In the genomic region with DNA sequence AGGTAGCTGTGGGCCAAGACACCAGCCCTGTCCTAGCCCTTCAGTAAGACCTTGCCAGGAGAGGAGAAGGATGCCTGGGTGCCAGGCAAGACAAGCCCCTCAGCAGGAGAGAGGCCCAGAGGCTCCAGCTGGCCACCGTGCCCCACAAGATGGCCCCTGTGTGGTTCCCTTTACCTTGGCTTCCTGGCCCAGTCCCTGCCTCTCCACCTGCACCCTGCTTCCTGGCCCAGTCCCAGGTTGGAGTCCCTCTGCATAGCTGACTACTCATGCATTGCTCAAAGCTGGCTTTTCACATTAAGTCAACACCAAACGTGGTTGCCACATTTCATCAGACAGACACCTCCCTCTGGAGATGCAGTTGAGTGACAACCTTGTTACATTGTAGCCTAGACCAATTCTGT, we compare ENCODE assay signal across 13 cellular contexts. TPM values are rescaled to one million over a fixed set of nuclear protein-coding genes. Genes with fewer than 3 reads are reported as not detected.
A peak's percentile ranks its signal among the peaks of the same experiment; 100 is the strongest.
DNase-seq lines count a peak whose midpoint lies in the region; ATAC-seq, FAIRE-seq and TF ChIP-seq lines count a peak whose summit lies in the region.
"Had no signal": no experiment of that assay in that cellular context is flagged by ENCODE, and none has a peak within 500 bp of the region (broad histone marks: within the 10 kb centered on the region; RNA-seq: fewer than 3 reads in every experiment).

No MANE protein-coding gene starts in this region.

- H3K36me3 ChIP-seq in GM12878 (ENCODE audit: control insufficient read depth in 2 of 2, insufficient read depth in 2 of 2, low read length in 1 of 2), result peaks cover 3 to 4% of the 10 kb centered on the region in 2 experiments; a peak in 3 of 4 replicates

- no peaks in the 10 kb centered on the region for H3K9me3 Mint-ChIP-seq in IgD-negative memory B cell
- no peaks in the 10 kb centered on the region for H3K9me3 Mint-ChIP-seq in natural killer cell treated with Interleukin-12 subunit alpha and Interleukin-12 subunit beta and Interleukin-15 and Interleukin-18, amount 100 ng/mL, for 72 hours
- H3K9me3 Mint-ChIP-seq: H9 had no signal

- H3K4me3 ChIP-seq in GM12878, result no peak overlapping the region

- SMC1A ChIA-PET in GM12878 (lab: Charles Lee; ENCODE audit: uncharacterized antibody, unreplicated experiment), result no interaction called here

- DNase-seq in activated CD4-positive, alpha-beta T cell treated with anti-CD3 and anti-CD28 coated beads for 48 hours, result peak; percentile 56
- no peak for DNase-seq in activated CD4-positive, alpha-beta T cell treated with anti-CD3 and anti-CD28 coated beads, Interleukin-2, amount 50 U/mL, for 48 hours
- DNase-seq in GM12878 (ENCODE audit: low read depth, low spot score) (no peak), NCI-H1436 treated with DMSO at 0.1 percent for 48 hours (lab: John Stamatoyannopoulos, UW) (no peak), NCI-H2171 treated with DMSO at 0.1 percent for 48 hours (lab: John Stamatoyannopoulos, UW) (no peak)
- no peak for DNase-seq in natural killer cell treated with Interleukin-12 subunit alpha and Interleukin-12 subunit beta and Interleukin-15 and Interleukin-18, amount 100 ng/mL, for 72 hours (ENCODE audit: low spot score)
- DNase-seq: activated effector memory CD4-positive, alpha-beta T cell treated with Interleukin-2 at 50 U/mL for 16 hours; H9 had no signal

- no peak for TF ChIP-seq POLR2A in GM12878 (IDR thresholded peaks at IDR 0.05; ENCODE audit: low read depth, low read length)

- POLR2A ChIA-PET in GM12878 (lab: Charles Lee), result interaction anchor here (0.5 to 2.7 kb wide), 2 partner anchors 10 to 256 kb away, joined by 10 read pairs; no protein-coding TSS in a partner anchor

- H3K27me3 Mint-ChIP-seq in IgD-negative memory B cell, result no peaks in the 10 kb centered on the region
- no peaks in the 10 kb centered on the region for H3K27me3 Mint-ChIP-seq in natural killer cell treated with Interleukin-12 subunit alpha and Interleukin-12 subunit beta and Interleukin-15 and Interleukin-18, amount 100 ng/mL, for 72 hours

- H3K9me3 ChIP-seq in GM12878 (replicated peaks; ENCODE audit: control insufficient read depth, insufficient read depth, low read length), result peaks cover 1% of the 10 kb centered on the region; the same call in 1 of the 3 replicates

- H3K4me2 ChIP-seq in GM12878 (ENCODE audit: control insufficient read depth, insufficient read depth), result no peak overlapping the region

- RAD21 ChIA-PET in GM12878 (lab: Charles Lee; ENCODE audit: unreplicated experiment), result no interaction called here

- no peaks in the 10 kb centered on the region for H3K79me2 ChIP-seq in GM12878 (ENCODE audit: control insufficient read depth, insufficient read depth, low read length)

- no peak for ATAC-seq in GM12878
- peak in 1 of 2 donors; percentile 19 for ATAC-seq in natural killer cell treated with Interleukin-12 subunit alpha and Interleukin-12 subunit beta and Interleukin-15 and Interleukin-18, amount 100 ng/mL, for 72 hours
- ATAC-seq in HG03378 (IDR thresholded peaks at IDR 0.05; ENCODE audit: unreplicated experiment), result no peak

- 0% methylated on average over 2 of the region's 2 CpGs for WGBS in GM12878 (ENCODE audit: insufficient coverage, insufficient replicate concordance, low lambda C conversion rate, missing lambda C conversion rate)

- H3K4me3 Mint-ChIP-seq in IgD-negative memory B cell, result peak overlapping the region in 2 of 4 donors; percentile 30 to 49
- peak overlapping the region; percentile 67 for H3K4me3 Mint-ChIP-seq in natural killer cell treated with Interleukin-12 subunit alpha and Interleukin-12 subunit beta and Interleukin-15 and Interleukin-18, amount 100 ng/mL, for 72 hours

- intact Hi-C loops in GM12878 (cut with micrococcal nuclease; ENCODE audit: unreplicated experiment), result no loop called here

- peak; percentile 23 for FAIRE-seq in GM12878 (lab: Jason Lieb, UNC)
- FAIRE-seq: endometrium had no signal

- H3K4me1 Mint-ChIP-seq in IgD-negative memory B cell, result peaks cover 10 to 13% (median 10%) of the 10 kb centered on the region in 3 donors
- H3K4me1 Mint-ChIP-seq in natural killer cell treated with Interleukin-12 subunit alpha and Interleukin-12 subunit beta and Interleukin-15 and Interleukin-18, amount 100 ng/mL, for 72 hours (ENCODE audit: low read depth in 2 of 2), result peaks cover 11 to 37% of the 10 kb centered on the region in 2 donors

- H3K27ac Mint-ChIP-seq in IgD-negative memory B cell, result peak overlapping the region; percentile 48 to 84 (median 71)
- H3K27ac Mint-ChIP-seq in natural killer cell treated with Interleukin-12 subunit alpha and Interleukin-12 subunit beta and Interleukin-15 and Interleukin-18, amount 100 ng/mL, for 72 hours, result peak overlapping the region; percentile 25 to 57
- H3K27ac Mint-ChIP-seq: H9 had no signal

- H3K4me1 ChIP-seq in GM12878 (ENCODE audit: control insufficient read depth, insufficient read depth, low read length), result peaks cover 26% of the 10 kb centered on the region

- no peak for TF ChIP-seq EP300 in GM12878 (IDR thresholded peaks at IDR 0.05; ENCODE audit: borderline replicate concordance in 1 of 2, control insufficient read depth in 1 of 2, low read depth in 2 of 2, low read length in 2 of 2)

- H3K27ac ChIP-seq in GM12878 (ENCODE audit: control insufficient read depth, insufficient read depth), result no peak overlapping the region

- in situ Hi-C loops in GM12878 (cut with MboI), result no loop called here

- H4K20me1 ChIP-seq in GM12878 (ENCODE audit: control insufficient read depth, insufficient read depth), result no peaks in the 10 kb centered on the region

- H3K9ac ChIP-seq in GM12878 (ENCODE audit: control insufficient read depth, insufficient read depth, low read length), result no peak overlapping the region

- H3K36me3 Mint-ChIP-seq in IgD-negative memory B cell, result peaks cover 1% of the 10 kb centered on the region
- H3K36me3 Mint-ChIP-seq in natural killer cell treated with Interleukin-12 subunit alpha and Interleukin-12 subunit beta and Interleukin-15 and Interleukin-18, amount 100 ng/mL, for 72 hours, result no peaks in the 10 kb centered on the region

- H2AFZ ChIP-seq in GM12878 (ENCODE audit: control insufficient read depth, low read depth, low read length), result no peak overlapping the region

- H3K27me3 ChIP-seq in GM12878 (replicated peaks in 1 of 2; ENCODE audit: control insufficient read depth in 2 of 2, insufficient read depth in 2 of 2, low read length in 1 of 2), result no peaks in the 10 kb centered on the region

- no peak for TF ChIP-seq RAD21 in GM12878 (IDR thresholded peaks at IDR 0.05; ENCODE audit: insufficient read depth, low read depth, low read length)

- BruUV-seq in GM12878 (replicated peaks; lab: Mats Ljungman, UMichigan), result no TSS peak

- no peak for TF ChIP-seq CTCF in GM12878 (IDR thresholded peaks at IDR 0.05 in 2 of 3, conservative IDR thresholded peaks at IDR 0.05 in 1 of 3; ENCODE audit: control insufficient read depth in 2 of 3, extremely low read depth in 1 of 3, insufficient read depth in 1 of 3, low read depth in 3 of 3, low read length in 3 of 3)

- CTCF ChIA-PET in GM12878 (lab: Yijun Ruan, JAX), result interaction anchor here (6.5 kb wide), 1 partner anchor 10 kb away, joined by 54 read pairs; no protein-coding TSS in a partner anchor

RNA-seq across cellular contexts. Expression of a gene that starts 4.0 kb away (rescaled TPM):
- 4.9 TPM for polyA plus RNA-seq in IgD-negative memory B cell
- total RNA-seq in GM12878 (2013; cell fraction: nucleolus; rRNA removed), result 4.2 and 4.8 TPM in 2 replicates
- 14.8 and 18.1 TPM in 2 replicates for total RNA-seq in GM12878 (2014; rRNA removed)
- 5.9 and 6.0 TPM in 2 replicates for total RNA-seq in GM12878 (2014; rRNA removed; fragmentation: Illumina TruSeq; extraction: Trizol)
- 14.1 and 16.4 TPM in 2 replicates for total RNA-seq in GM12878 (2021)
- polyA plus RNA-seq in GM12878 (2011; ENCODE audit: low read depth), result 5.6 TPM
- 7.4 and 10.5 TPM in 2 replicates for polyA plus RNA-seq in GM12878 (2011; rRNA removed)
- polyA plus RNA-seq in GM12878 (2011; cell fraction: cytosol; rRNA removed), result 12.2 and 16.5 TPM in 2 replicates
- 33.9 and 40.8 TPM in 2 replicates for polyA plus RNA-seq in GM12878 (2011; cell fraction: nucleus; rRNA removed)
- polyA plus RNA-seq in GM12878 (2012), result 11.9 and 13.4 TPM in 2 replicates
- polyA plus RNA-seq in GM12878 (2014; fragmentation: Illumina TruSeq; extraction: Trizol), result 3.4 and 7.2 TPM in 2 replicates
- 1 to 10 TPM; 1.2 to 2.0 TPM for polyA plus RNA-seq in GM12878 (2014; fragmentation: Nextera tagmentation; extraction: Ambion mirVana)
- polyA plus RNA-seq in GM12878 (2014; rRNA removed), result 13.8 and 13.9 TPM in 2 replicates
- 1 to 10 TPM; 3.5 to 5.6 TPM for polyA plus RNA-seq in GM12878 (2016; fragmentation: Nextera tagmentation; extraction: Ambion mirVana)
- polyA minus RNA-seq in GM12878 (2011; rRNA and poly(A)+ RNA removed), result 6.7 and 10.8 TPM in 2 replicates
- 4.5 and 4.8 TPM in 2 replicates for polyA minus RNA-seq in GM12878 (2011; cell fraction: cytosol; rRNA and poly(A)+ RNA removed)
- polyA minus RNA-seq in GM12878 (2011; cell fraction: nucleus; rRNA and poly(A)+ RNA removed), result 5.8 and 8.3 TPM in 2 replicates
- 10 to 100 TPM; 21.3 to 43.6 TPM for total RNA-seq in natural killer cell treated with Interleukin-12 subunit alpha and Interleukin-12 subunit beta and Interleukin-15 and Interleukin-18, amount 100 ng/mL, for 72 hours

RNA-seq across cellular contexts. Expression of a gene that starts 9.7 kb away (rescaled TPM):
- polyA plus RNA-seq in IgD-negative memory B cell (39.0 TPM), GM12878 (2011; rRNA removed) (13.7 and 24.3 TPM in 2 replicates), GM12878 (2014; fragmentation: Illumina TruSeq; extraction: Trizol) (4.8 and 19.7 TPM in 2 replicates), GM12878 (2014; fragmentation: Nextera tagmentation; extraction: Ambion mirVana) (1 to 10 TPM; 2.4 to 9.2 TPM), GM12878 (2014; rRNA removed) (46.4 and 62.0 TPM in 2 replicates), GM12878 (2016; fragmentation: Nextera tagmentation; extraction: Ambion mirVana) (10 to 100 TPM; 55.8 to 57.7 TPM)
- total RNA-seq in GM12878 (2013; cell fraction: nucleolus; rRNA removed), result 8.2 and 9.5 TPM in 2 replicates
- total RNA-seq in GM12878 (2014; rRNA removed) (36.6 and 38.2 TPM in 2 replicates), GM12878 (2014; rRNA removed; fragmentation: Illumina TruSeq; extraction: Trizol) (19.8 and 20.7 TPM in 2 replicates), GM12878 (2021) (46.2 and 46.7 TPM in 2 replicates)
- polyA plus RNA-seq in GM12878 (2011; ENCODE audit: low read depth), result 7.5 TPM
- polyA plus RNA-seq in GM12878 (2011; cell fraction: cytosol; rRNA removed), result 19.6 and 29.9 TPM in 2 replicates
- 22.6 and 24.0 TPM in 2 replicates for polyA plus RNA-seq in GM12878 (2011; cell fraction: nucleus; rRNA removed)
- polyA plus RNA-seq in GM12878 (2012), result 37.0 and 38.1 TPM in 2 replicates
- polyA minus RNA-seq in GM12878 (2011; rRNA and poly(A)+ RNA removed), result 6.9 and 9.4 TPM in 2 replicates
- polyA minus RNA-seq in GM12878 (2011; cell fraction: cytosol; rRNA and poly(A)+ RNA removed), result 13.5 and 13.9 TPM in 2 replicates
- 11.5 and 12.6 TPM in 2 replicates for polyA minus RNA-seq in GM12878 (2011; cell fraction: nucleus; rRNA and poly(A)+ RNA removed)
- 10 to 100 TPM; 31.9 to 41.7 TPM for total RNA-seq in natural killer cell treated with Interleukin-12 subunit alpha and Interleukin-12 subunit beta and Interleukin-15 and Interleukin-18, amount 100 ng/mL, for 72 hours

RNA-seq across cellular contexts. Expression of a gene that starts 12.5 kb away (rescaled TPM):
- polyA plus RNA-seq in IgD-negative memory B cell (not detected), GM12878 (2011; rRNA removed) (0.14 and 0.26 TPM in 2 replicates), GM12878 (2014; fragmentation: Illumina TruSeq; extraction: Trizol) (0.09 TPM in 1 of 2 replicates, not detected in the other), GM12878 (2014; fragmentation: Nextera tagmentation; extraction: Ambion mirVana) (not detected), GM12878 (2014; rRNA removed) (0.46 and 0.76 TPM in 2 replicates), GM12878 (2016; fragmentation: Nextera tagmentation; extraction: Ambion mirVana) (under 1 TPM in 1 of 2 experiments, not detected in 1; 0.14 TPM)
- total RNA-seq in GM12878 (2013; cell fraction: nucleolus; rRNA removed), result 1.9 and 2.8 TPM in 2 replicates
- total RNA-seq in GM12878 (2014; rRNA removed) (0.33 and 0.34 TPM in 2 replicates), GM12878 (2014; rRNA removed; fragmentation: Illumina TruSeq; extraction: Trizol) (not detected in 2 replicates), GM12878 (2021) (0.26 and 0.40 TPM in 2 replicates)
- polyA plus RNA-seq in GM12878 (2011; ENCODE audit: low read depth), result not detected
- 0.91 and 1.1 TPM in 2 replicates for polyA plus RNA-seq in GM12878 (2011; cell fraction: cytosol; rRNA removed)
- 5.9 and 6.2 TPM in 2 replicates for polyA plus RNA-seq in GM12878 (2011; cell fraction: nucleus; rRNA removed)
- 0.17 TPM in 1 of 2 replicates, not detected in the other for polyA plus RNA-seq in GM12878 (2012)
- 0.67 TPM in 1 of 2 replicates, not detected in the other for polyA minus RNA-seq in GM12878 (2011; rRNA and poly(A)+ RNA removed)
- not detected in 2 replicates for polyA minus RNA-seq in GM12878 (2011; cell fraction: cytosol; rRNA and poly(A)+ RNA removed)
- 0.77 and 1.5 TPM in 2 replicates for polyA minus RNA-seq in GM12878 (2011; cell fraction: nucleus; rRNA and poly(A)+ RNA removed)
- not detected for total RNA-seq in natural killer cell treated with Interleukin-12 subunit alpha and Interleukin-12 subunit beta and Interleukin-15 and Interleukin-18, amount 100 ng/mL, for 72 hours
- total RNA-seq: RPMI7951, urinary bladder had no signal

RNA-seq across cellular contexts. Expression of a gene that starts 15.9 kb away (rescaled TPM):
- polyA plus RNA-seq in IgD-negative memory B cell, result 11.0 TPM
- 23.8 and 28.6 TPM in 2 replicates for total RNA-seq in GM12878 (2013; cell fraction: nucleolus; rRNA removed)
- 14.7 and 20.6 TPM in 2 replicates for total RNA-seq in GM12878 (2014; rRNA removed)
- 11.0 and 14.4 TPM in 2 replicates for total RNA-seq in GM12878 (2014; rRNA removed; fragmentation: Illumina TruSeq; extraction: Trizol)
- total RNA-seq in GM12878 (2021), result 71.3 and 74.0 TPM in 2 replicates
- 5.9 TPM for polyA plus RNA-seq in GM12878 (2011; ENCODE audit: low read depth)
- polyA plus RNA-seq in GM12878 (2011; rRNA removed), result 4.7 and 12.7 TPM in 2 replicates
- 26.7 and 35.4 TPM in 2 replicates for polyA plus RNA-seq in GM12878 (2011; cell fraction: cytosol; rRNA removed)
- 102 and 139 TPM in 2 replicates for polyA plus RNA-seq in GM12878 (2011; cell fraction: nucleus; rRNA removed)
- 21.2 and 28.2 TPM in 2 replicates for polyA plus RNA-seq in GM12878 (2012)
- 5.8 and 14.4 TPM in 2 replicates for polyA plus RNA-seq in GM12878 (2014; fragmentation: Illumina TruSeq; extraction: Trizol)
- under 1 TPM; 0.08 to 0.84 TPM for polyA plus RNA-seq in GM12878 (2014; fragmentation: Nextera tagmentation; extraction: Ambion mirVana)
- 53.8 and 70.0 TPM in 2 replicates for polyA plus RNA-seq in GM12878 (2014; rRNA removed)
- polyA plus RNA-seq in GM12878 (2016; fragmentation: Nextera tagmentation; extraction: Ambion mirVana), result 10 to 100 TPM in 1 of 2 experiments, 1 to 10 TPM in 1; 8.0 to 19.4 TPM
- 8.7 and 17.7 TPM in 2 replicates for polyA minus RNA-seq in GM12878 (2011; rRNA and poly(A)+ RNA removed)
- 19.8 and 21.5 TPM in 2 replicates for polyA minus RNA-seq in GM12878 (2011; cell fraction: cytosol; rRNA and poly(A)+ RNA removed)
- polyA minus RNA-seq in GM12878 (2011; cell fraction: nucleus; rRNA and poly(A)+ RNA removed), result 12.5 and 23.1 TPM in 2 replicates
- total RNA-seq in natural killer cell treated with Interleukin-12 subunit alpha and Interleukin-12 subunit beta and Interleukin-15 and Interleukin-18, amount 100 ng/mL, for 72 hours, result 100 to 1,000 TPM in 1 of 2 donors, 10 to 100 TPM in 1; 83.1 to 163 TPM

RNA-seq across cellular contexts. Expression of a gene that starts 21.9 kb away (rescaled TPM):
- polyA plus RNA-seq in IgD-negative memory B cell, result 52.0 TPM
- 28.0 and 31.8 TPM in 2 replicates for total RNA-seq in GM12878 (2013; cell fraction: nucleolus; rRNA removed)
- 53.0 and 71.4 TPM in 2 replicates for total RNA-seq in GM12878 (2014; rRNA removed)
- 8.2 and 9.6 TPM in 2 replicates for total RNA-seq in GM12878 (2014; rRNA removed; fragmentation: Illumina TruSeq; extraction: Trizol)
- total RNA-seq in GM12878 (2021), result 64.8 and 66.8 TPM in 2 replicates
- 9.8 TPM for polyA plus RNA-seq in GM12878 (2011; ENCODE audit: low read depth)
- polyA plus RNA-seq in GM12878 (2011; rRNA removed), result 4.6 and 20.9 TPM in 2 replicates
- 39.7 and 48.7 TPM in 2 replicates for polyA plus RNA-seq in GM12878 (2011; cell fraction: cytosol; rRNA removed)
- 111 and 145 TPM in 2 replicates for polyA plus RNA-seq in GM12878 (2011; cell fraction: nucleus; rRNA removed)
- polyA plus RNA-seq in GM12878 (2012), result 20.6 and 30.3 TPM in 2 replicates
- polyA plus RNA-seq in GM12878 (2014; fragmentation: Illumina TruSeq; extraction: Trizol), result 5.6 and 21.7 TPM in 2 replicates
- 1 to 10 TPM; 1.2 to 8.1 TPM for polyA plus RNA-seq in GM12878 (2014; fragmentation: Nextera tagmentation; extraction: Ambion mirVana)
- polyA plus RNA-seq in GM12878 (2014; rRNA removed), result 46.8 and 65.1 TPM in 2 replicates
- 100 to 1,000 TPM in 1 of 2 experiments, 10 to 100 TPM in 1; 89.6 to 101 TPM for polyA plus RNA-seq in GM12878 (2016; fragmentation: Nextera tagmentation; extraction: Ambion mirVana)
- polyA minus RNA-seq in GM12878 (2011; rRNA and poly(A)+ RNA removed), result 34.5 and 66.7 TPM in 2 replicates
- 26.2 and 31.5 TPM in 2 replicates for polyA minus RNA-seq in GM12878 (2011; cell fraction: cytosol; rRNA and poly(A)+ RNA removed)
- polyA minus RNA-seq in GM12878 (2011; cell fraction: nucleus; rRNA and poly(A)+ RNA removed), result 26.6 and 42.8 TPM in 2 replicates
- total RNA-seq in natural killer cell treated with Interleukin-12 subunit alpha and Interleukin-12 subunit beta and Interleukin-15 and Interleukin-18, amount 100 ng/mL, for 72 hours, result 10 to 100 TPM; 39.3 to 78.3 TPM
